ENCODE assay signal across 30 cellular contexts in the genomic region with DNA sequence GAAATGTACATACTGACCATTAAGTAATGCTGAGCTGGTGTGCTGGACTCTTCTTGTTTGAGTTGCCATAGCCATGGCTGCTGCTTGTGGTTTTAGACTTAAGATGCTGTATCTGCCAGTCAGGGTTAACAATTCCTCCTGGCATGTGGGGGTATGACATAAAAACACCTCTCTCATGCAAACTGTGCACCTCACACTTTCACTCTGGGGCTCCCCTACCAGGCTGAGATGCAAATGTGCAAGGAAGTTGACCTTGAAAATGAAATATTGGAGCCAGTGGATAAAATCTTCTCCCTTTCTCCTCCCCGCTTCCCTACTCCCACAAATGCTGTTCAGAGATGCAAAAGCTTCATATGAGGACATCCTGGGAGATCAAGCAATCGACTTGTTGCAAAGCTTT.
"Had no signal": no experiment of that assay in that cellular context is flagged by ENCODE, and none has a peak within 500 bp of the region (broad histone marks: within the 10 kb centered on the region; RNA-seq: fewer than 3 reads in every experiment).

No MANE protein-coding gene starts in this region.

- H3K4me1 ChIP-seq: Peyer's patch, SJSA1 had no signal

- DNase-seq: Kasumi-1, KBM-7, NCI-H1048, NCI-H1092 treated with DMSO at 0.1 percent for 48 hours, NCI-H1105 treated with DMSO at 0.1 percent for 48 hours, NCI-H1436, NCI-H146, NCI-H1694, NCI-H1930, NCI-H2081 treated with DMSO at 0.1 percent for 48 hours, NCI-H2107, NCI-H2171, NCI-H226, NCI-H446 treated with DMSO at 0.1 percent for 48 hours, NCI-H524, NCI-H526, NCI-H69, NCI-H748 treated with DMSO at 0.1 percent for 48 hours, NCI-H82, OCI-M1, PC-3, Peyer's patch, SHP77, SIG-M5, SK-N-SH, SW 1271, T-cell had no signal

- H3K4me2 ChIP-seq: SK-N-SH had no signal

- H3K9me3 ChIP-seq: Peyer's patch, SJSA1, SK-N-SH had no signal

- H3K9me2 ChIP-seq: SK-N-SH had no signal

- H3K4me3 ChIP-seq: Peyer's patch, SJSA1 had no signal

- H3K27me3 ChIP-seq: Peyer's patch had no signal

- H3K9ac ChIP-seq: SK-N-SH had no signal

- ATAC-seq: PC-3, Right ventricle myocardium inferior, T-cell had no signal

- H3K36me3 ChIP-seq: Peyer's patch, SJSA1 had no signal

- H3K27ac ChIP-seq: Peyer's patch, RWPE1, SJSA1 had no signal
